12 cellular contexts compared by ENCODE assay signal in genomic region chr7:6161463-6162330, GRCh38. TPM values are rescaled to one million over a fixed set of nuclear protein-coding genes. Genes with fewer than 3 reads are reported as not detected.
A peak's percentile ranks its signal among the peaks of the same experiment; 100 is the strongest.
DNase-seq lines count a peak whose midpoint lies in the region; ATAC-seq and TF ChIP-seq lines count a peak whose summit lies in the region.
"Had no signal": no experiment of that assay in that cellular context is flagged by ENCODE, and none has a peak within 500 bp of the region (broad histone marks: within the 10 kb centered on the region; RNA-seq: fewer than 3 reads in every experiment).

No MANE protein-coding gene starts in this region.

- H3K36me3 Mint-ChIP-seq in CD4-positive, alpha-beta memory T cell = peaks cover 11 to 47% of the 10 kb centered on the region in 2 donors
- peaks cover 6% of the 10 kb centered on the region for H3K36me3 Mint-ChIP-seq in endothelial cell (ENCODE audit: low read depth, unreplicated experiment)
- H3K36me3 Mint-ChIP-seq: natural killer cell had no signal

- intact Hi-C loops in CD4-positive, alpha-beta memory T cell (cut with micrococcal nuclease) = loop anchor here (5.0 kb wide), 3 partner anchors 111 to 276 kb away; partner anchors contain the start of gene CYTH3

- H3K9me3 Mint-ChIP-seq in CD4-positive, alpha-beta memory T cell = peaks cover 0 to 1% (median 0%) of the 10 kb centered on the region in 8 donors
- no peaks in the 10 kb centered on the region for H3K9me3 Mint-ChIP-seq in endothelial cell (ENCODE audit: unreplicated experiment)
- H3K9me3 Mint-ChIP-seq: activated naive CD4-positive, alpha-beta T cell treated with anti-CD3 and anti-CD28 coated beads, Interleukin-2, amount 10 ng/mL, durations not matched to agents 7 days and 5 days; natural killer cell had no signal

- 67 to 69% methylated on average over 8 to 9 of the region's 15 CpGs for WGBS in gastroesophageal sphincter (ENCODE audit: low coverage in 1 of 2), 2 donors

- H3K27me3 ChIP-seq in CD4-positive, alpha-beta memory T cell (ENCODE audit: insufficient read depth, low read length) = no peaks in the 10 kb centered on the region
- no peaks in the 10 kb centered on the region for H3K27me3 ChIP-seq in gastroesophageal sphincter

- CTCF ChIA-PET in CD4-positive, alpha-beta memory T cell (lab: Charles Lee; ENCODE audit: partially characterized antibody) = interaction anchor here (1.1 kb wide), 1 partner anchor 162 kb away, joined by 4 read pairs; no protein-coding TSS in a partner anchor

- H3K27ac ChIP-seq in CD4-positive, alpha-beta memory T cell (ENCODE audit: low read depth, low read length) = no peak overlapping the region
- H3K27ac ChIP-seq in gastroesophageal sphincter = peak overlapping the region in 3 of 4 donors; percentile 64 to 67 (median 65)

- no peaks in the 10 kb centered on the region for H3K4me1 ChIP-seq in CD4-positive, alpha-beta memory T cell (ENCODE audit: insufficient read depth, low read length)
- peaks cover 0 to 37% (median 7%) of the 10 kb centered on the region in 3 donors for H3K4me1 ChIP-seq in gastroesophageal sphincter

- no peak overlapping the region for H3K4me3 Mint-ChIP-seq in CD4-positive, alpha-beta memory T cell
- H3K4me3 Mint-ChIP-seq in endothelial cell (ENCODE audit: unreplicated experiment) = no peak overlapping the region
- H3K4me3 Mint-ChIP-seq: activated naive CD4-positive, alpha-beta T cell treated with anti-CD3 and anti-CD28 coated beads, Interleukin-2, amount 10 ng/mL, durations not matched to agents 7 days and 5 days; natural killer cell had no signal

- no peak overlapping the region for H3K4me3 ChIP-seq in CD4-positive, alpha-beta memory T cell (ENCODE audit: low read length in 2 of 2)
- no peak overlapping the region for H3K4me3 ChIP-seq in gastroesophageal sphincter

- POLR2A ChIA-PET in CD4-positive, alpha-beta memory T cell (lab: Charles Lee; ENCODE audit: partially characterized antibody) = no interaction called here

- ATAC-seq in GM19035 (IDR thresholded peaks at IDR 0.05; ENCODE audit: unreplicated experiment) (peak; percentile 49), HG03439 (IDR thresholded peaks at IDR 0.05; ENCODE audit: unreplicated experiment) (peak; percentile 59), gastroesophageal sphincter (no peak), HG03196 (IDR thresholded peaks at IDR 0.05; ENCODE audit: unreplicated experiment) (no peak), GM21423 (IDR thresholded peaks at IDR 0.05; ENCODE audit: unreplicated experiment) (no peak)
- ATAC-seq: natural killer cell had no signal

- TF ChIP-seq EP300 in gastroesophageal sphincter (IDR thresholded peaks at IDR 0.05) = no peak

- H3K4me1 Mint-ChIP-seq in CD4-positive, alpha-beta memory T cell = peaks cover 3 to 12% (median 6%) of the 10 kb centered on the region in 4 donors
- H3K4me1 Mint-ChIP-seq in endothelial cell (ENCODE audit: unreplicated experiment) = peaks cover 6% of the 10 kb centered on the region
- H3K4me1 Mint-ChIP-seq: natural killer cell had no signal

- H3K27me3 Mint-ChIP-seq in CD4-positive, alpha-beta memory T cell = no peaks in the 10 kb centered on the region
- H3K27me3 Mint-ChIP-seq in endothelial cell (ENCODE audit: unreplicated experiment) = peaks cover 2% of the 10 kb centered on the region
- H3K27me3 Mint-ChIP-seq: activated naive CD4-positive, alpha-beta T cell treated with anti-CD3 and anti-CD28 coated beads, Interleukin-2, amount 10 ng/mL, durations not matched to agents 7 days and 5 days had no signal

- H3K27ac Mint-ChIP-seq in CD4-positive, alpha-beta memory T cell = peak overlapping the region in 6 of 7 donors; percentile 18 to 76 (median 44)
- no peak overlapping the region for H3K27ac Mint-ChIP-seq in endothelial cell (ENCODE audit: unreplicated experiment)
- H3K27ac Mint-ChIP-seq: activated naive CD4-positive, alpha-beta T cell treated with anti-CD3 and anti-CD28 coated beads, Interleukin-2, amount 10 ng/mL, durations not matched to agents 7 days and 5 days had no signal

- TF ChIP-seq CTCF in gastroesophageal sphincter (IDR thresholded peaks at IDR 0.05) (no peak), endothelial cell (IDR thresholded peaks at IDR 0.05; ENCODE audit: unreplicated experiment) (no peak)

- peaks cover 24% of the 10 kb centered on the region for H3K36me3 ChIP-seq in CD4-positive, alpha-beta memory T cell (ENCODE audit: insufficient read depth, low read length)
- peaks cover 0 to 77% of the 10 kb centered on the region in 2 donors for H3K36me3 ChIP-seq in gastroesophageal sphincter

- no peak for TF ChIP-seq POLR2A in gastroesophageal sphincter (IDR thresholded peaks at IDR 0.05)

- no peaks in the 10 kb centered on the region for H3K9me3 ChIP-seq in CD4-positive, alpha-beta memory T cell (ENCODE audit: control insufficient read depth in 1 of 2, low read length in 2 of 2)
- H3K9me3 ChIP-seq in gastroesophageal sphincter = no peaks in the 10 kb centered on the region

- DNase-seq in CD4-positive, alpha-beta memory T cell = no peak
- DNase-seq in endothelial cell (ENCODE audit: low spot score) (no peak), COR-L47 (lab: John Stamatoyannopoulos, UW) (no peak)
- DNase-seq: activated naive CD4-positive, alpha-beta T cell treated with anti-CD3 and anti-CD28 coated beads, Interleukin-2, amount 10 ng/mL, durations not matched to agents 7 days and 5 days; foreskin fibroblast; natural killer cell; NCI-H1694 treated with DMSO at 0.1 percent for 48 hours had no signal

RNA-seq across cellular contexts. Expression of gene USP42, which starts 56.9 kb away (rescaled TPM):
- total RNA-seq in CD4-positive, alpha-beta memory T cell = 10 to 100 TPM; 17.6 to 20.9 TPM
- 10 to 100 TPM in 1 of 2 donors, 1 to 10 TPM in 1; 3.2 to 14.7 TPM for polyA plus RNA-seq in CD4-positive, alpha-beta memory T cell
- 10 to 100 TPM in 1 of 4 donors, 1 to 10 TPM in 3; 7.3 to 12.5 (median 9.7) TPM for total RNA-seq in gastroesophageal sphincter
- total RNA-seq in endothelial cell (ENCODE audit: unreplicated experiment) = 16.2 TPM

Comparison
In these comparisons a context has a peak if more than half of its experiments do, and no peak if none do; other contexts are left out.
1. ATAC-seq: peak in GM19035 (single experiment) and HG03439 (single experiment); none in gastroesophageal sphincter (single experiment), HG03196 (single experiment) and GM21423 (single experiment).